In the genomic region with DNA sequence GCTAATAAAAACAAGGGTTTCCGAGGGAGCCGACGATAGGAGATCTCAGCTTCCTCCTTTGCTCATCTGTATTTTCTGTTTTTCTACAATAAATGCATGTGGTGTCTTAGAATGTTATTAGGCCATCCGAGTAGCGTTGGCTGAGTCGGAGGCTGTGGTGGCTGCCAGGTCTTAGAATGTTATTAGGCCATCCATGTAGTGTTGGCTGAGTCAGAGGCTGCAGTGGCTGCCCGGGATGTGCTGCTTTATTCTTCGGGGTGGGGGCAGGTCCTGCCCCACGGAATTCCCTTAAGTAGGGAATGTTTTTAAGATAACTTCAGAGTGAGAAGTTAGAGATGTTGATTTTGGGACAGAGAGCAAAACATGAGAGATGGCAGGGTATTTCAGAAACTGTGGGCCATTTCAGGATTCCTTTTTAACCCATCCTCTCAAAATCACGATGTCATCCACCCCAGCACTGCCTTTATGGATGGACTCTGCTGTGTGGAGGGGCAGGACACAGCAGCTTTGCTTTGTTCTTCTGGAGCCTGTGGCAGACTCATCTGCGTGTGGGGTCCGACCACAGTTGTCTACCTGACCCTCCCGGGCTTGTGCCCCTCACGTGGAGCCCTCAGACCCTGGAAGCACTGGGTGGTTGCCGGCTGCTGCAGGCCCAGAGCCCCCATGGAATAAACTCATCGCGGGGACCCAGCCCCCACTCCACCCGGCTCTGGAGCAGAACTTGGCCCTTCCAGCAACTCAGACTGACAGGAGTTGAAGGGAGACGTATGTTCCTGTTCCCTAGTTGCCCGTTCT, we compare ENCODE assay signal across 1 cellular context.
TF ChIP-seq lines count a peak whose summit lies in the region.

No MANE protein-coding gene starts in this region.

TF ChIP-seq in WTC11, 78 proteins besides CTCF, POLR2A, EP300 and RAD21 (continued from another document):
- TF ChIP-seq, protein P1, sequence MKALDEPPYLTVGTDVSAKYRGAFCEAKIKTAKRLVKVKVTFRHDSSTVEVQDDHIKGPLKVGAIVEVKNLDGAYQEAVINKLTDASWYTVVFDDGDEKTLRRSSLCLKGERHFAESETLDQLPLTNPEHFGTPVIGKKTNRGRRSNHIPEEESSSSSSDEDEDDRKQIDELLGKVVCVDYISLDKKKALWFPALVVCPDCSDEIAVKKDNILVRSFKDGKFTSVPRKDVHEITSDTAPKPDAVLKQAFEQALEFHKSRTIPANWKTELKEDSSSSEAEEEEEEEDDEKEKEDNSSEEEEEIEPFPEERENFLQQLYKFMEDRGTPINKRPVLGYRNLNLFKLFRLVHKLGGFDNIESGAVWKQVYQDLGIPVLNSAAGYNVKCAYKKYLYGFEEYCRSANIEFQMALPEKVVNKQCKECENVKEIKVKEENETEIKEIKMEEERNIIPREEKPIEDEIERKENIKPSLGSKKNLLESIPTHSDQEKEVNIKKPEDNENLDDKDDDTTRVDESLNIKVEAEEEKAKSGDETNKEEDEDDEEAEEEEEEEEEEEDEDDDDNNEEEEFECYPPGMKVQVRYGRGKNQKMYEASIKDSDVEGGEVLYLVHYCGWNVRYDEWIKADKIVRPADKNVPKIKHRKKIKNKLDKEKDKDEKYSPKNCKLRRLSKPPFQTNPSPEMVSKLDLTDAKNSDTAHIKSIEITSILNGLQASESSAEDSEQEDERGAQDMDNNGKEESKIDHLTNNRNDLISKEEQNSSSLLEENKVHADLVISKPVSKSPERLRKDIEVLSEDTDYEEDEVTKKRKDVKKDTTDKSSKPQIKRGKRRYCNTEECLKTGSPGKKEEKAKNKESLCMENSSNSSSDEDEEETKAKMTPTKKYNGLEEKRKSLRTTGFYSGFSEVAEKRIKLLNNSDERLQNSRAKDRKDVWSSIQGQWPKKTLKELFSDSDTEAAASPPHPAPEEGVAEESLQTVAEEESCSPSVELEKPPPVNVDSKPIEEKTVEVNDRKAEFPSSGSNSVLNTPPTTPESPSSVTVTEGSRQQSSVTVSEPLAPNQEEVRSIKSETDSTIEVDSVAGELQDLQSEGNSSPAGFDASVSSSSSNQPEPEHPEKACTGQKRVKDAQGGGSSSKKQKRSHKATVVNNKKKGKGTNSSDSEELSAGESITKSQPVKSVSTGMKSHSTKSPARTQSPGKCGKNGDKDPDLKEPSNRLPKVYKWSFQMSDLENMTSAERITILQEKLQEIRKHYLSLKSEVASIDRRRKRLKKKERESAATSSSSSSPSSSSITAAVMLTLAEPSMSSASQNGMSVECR (CRISPR knock-in tag; IDR thresholded peaks at IDR 0.05; ENCODE audit: borderline replicate concordance): no peak
TF ChIP-seq in WTC11: peak in this region for 0.
